8 cellular contexts compared by ENCODE assay signal in genomic region chr1:160768295-160768657, GRCh38. TPM values are rescaled to one million over a fixed set of nuclear protein-coding genes. Genes with fewer than 3 reads are reported as not detected.
A peak's percentile ranks its signal among the peaks of the same experiment; 100 is the strongest.
DNase-seq lines count a peak whose midpoint lies in the region; ATAC-seq and TF ChIP-seq lines count a peak whose summit lies in the region.

No MANE protein-coding gene starts in this region.

- H3K4me3 Mint-ChIP-seq in stimulated activated naive B cell treated with anti-CD40 and anti-IgM and Interleukin-4, amounts not matched to agents 10 μg/mL and 1 μg/mL and 100 μg/mL, for 72 hours, result peak overlapping the region; percentile 77 to 82

- DNase-seq in AG08396 (ENCODE audit: low spot score) (peak; percentile 40), T-helper 1 cell (peak; percentile 52 to 88 (median 76)), lung (ENCODE audit: low spot score) (no peak), prostate gland (ENCODE audit: low spot score) (no peak)
- DNase-seq in activated naive CD8-positive, alpha-beta T cell treated with anti-CD3 and anti-CD28 coated beads, Interleukin-2, amount 50 U/mL, for 16 hours (ENCODE audit: low read depth, low spot score), result peak; percentile 67
- peak; percentile 65 for DNase-seq in stimulated activated naive B cell treated with anti-CD40 and anti-IgM and Interleukin-4, amounts not matched to agents 10 μg/mL and 1 μg/mL and 100 μg/mL, for 72 hours

- intact Hi-C loops in prostate gland (cut with DNase I), result no loop called here

- H3K27ac Mint-ChIP-seq in stimulated activated naive B cell treated with anti-CD40 and anti-IgM and Interleukin-4, amounts not matched to agents 10 μg/mL and 1 μg/mL and 100 μg/mL, for 72 hours, result peak overlapping the region; percentile 96

- H3K4me3 ChIP-seq in lung, result no peak overlapping the region
- no peak overlapping the region for H3K4me3 ChIP-seq in prostate gland

- peak; percentile 53 for TF ChIP-seq CTCF in lung (IDR thresholded peaks at IDR 0.05; ENCODE audit: control extremely low read depth, extremely low read depth)
- TF ChIP-seq CTCF in prostate gland (IDR thresholded peaks at IDR 0.05), result peak in 1 of 4 experiments; percentile 35

- H3K4me1 Mint-ChIP-seq in stimulated activated naive B cell treated with anti-CD40 and anti-IgM and Interleukin-4, amounts not matched to agents 10 μg/mL and 1 μg/mL and 100 μg/mL, for 72 hours, result peaks cover 20 to 33% of the 10 kb centered on the region in 2 donors

- H3K9me3 ChIP-seq in lung (ENCODE audit: control insufficient read depth in 2 of 2, insufficient read depth in 1 of 2, low read length in 1 of 2) (no peaks in the 10 kb centered on the region), prostate gland (no peaks in the 10 kb centered on the region)

- H3K36me3 Mint-ChIP-seq in stimulated activated naive B cell treated with anti-CD40 and anti-IgM and Interleukin-4, amounts not matched to agents 10 μg/mL and 1 μg/mL and 100 μg/mL, for 72 hours, result peaks cover 15 to 26% of the 10 kb centered on the region in 2 donors

- no peaks in the 10 kb centered on the region for H3K36me3 ChIP-seq in lung (ENCODE audit: control insufficient read depth in 2 of 2, insufficient read depth in 2 of 2, low read length in 2 of 2)
- H3K36me3 ChIP-seq in prostate gland, result no peaks in the 10 kb centered on the region

- peak; percentile 65 for ATAC-seq in GM19025 (IDR thresholded peaks at IDR 0.05; ENCODE audit: low read depth, unreplicated experiment)
- ATAC-seq in HG03175 (IDR thresholded peaks at IDR 0.05; ENCODE audit: unreplicated experiment), result peak; percentile 88
- ATAC-seq in lung (ENCODE audit: insufficient read depth, low FRiP score), result no peak
- ATAC-seq in stimulated activated naive B cell treated with anti-CD40 and anti-IgM and Interleukin-4, amounts not matched to agents 10 μg/mL and 1 μg/mL and 100 μg/mL, for 72 hours (replicated peaks), result peak; percentile 93 to 97

- H3K27ac ChIP-seq in lung (ENCODE audit: low read depth in 1 of 2, low read length in 1 of 2) (no peak overlapping the region), prostate gland (no peak overlapping the region)

- H3K9me3 Mint-ChIP-seq in stimulated activated naive B cell treated with anti-CD40 and anti-IgM and Interleukin-4, amounts not matched to agents 10 μg/mL and 1 μg/mL and 100 μg/mL, for 72 hours, result peaks cover 0 to 3% of the 10 kb centered on the region in 2 donors

- H3K27me3 ChIP-seq in lung (ENCODE audit: control insufficient read depth, insufficient read depth), result no peaks in the 10 kb centered on the region
- no peaks in the 10 kb centered on the region for H3K27me3 ChIP-seq in prostate gland (replicated peaks; ENCODE audit: insufficient read depth)

- no peak for TF ChIP-seq POLR2A in prostate gland (IDR thresholded peaks at IDR 0.05)

- H3K27me3 Mint-ChIP-seq in stimulated activated naive B cell treated with anti-CD40 and anti-IgM and Interleukin-4, amounts not matched to agents 10 μg/mL and 1 μg/mL and 100 μg/mL, for 72 hours, result no peaks in the 10 kb centered on the region

- no peaks in the 10 kb centered on the region for H3K4me1 ChIP-seq in lung (ENCODE audit: control insufficient read depth in 2 of 2, insufficient read depth in 2 of 2, low read length in 2 of 2)
- no peaks in the 10 kb centered on the region for H3K4me1 ChIP-seq in prostate gland (replicated peaks)

RNA-seq across cellular contexts. Expression of gene LY9, which starts 27.7 kb away (rescaled TPM):
- total RNA-seq in lung, result 1 to 10 TPM; 1.3 to 3.4 TPM
- 1 to 10 TPM in 1 of 2 donors, under 1 TPM in 1; 0.94 to 1.5 TPM for polyA plus RNA-seq in lung
- total RNA-seq in prostate gland, result 1 to 10 TPM in 1 of 2 donors, under 1 TPM in 1; 0.46 to 1.7 TPM

RNA-seq across cellular contexts. Expression of gene SLAMF7, which starts 29.2 kb away (rescaled TPM):
- total RNA-seq in lung (10 to 100 TPM in 1 of 2 donors, 1 to 10 TPM in 1; 8.6 to 11.5 TPM), prostate gland (under 1 TPM; 0.14 to 0.51 TPM)
- polyA plus RNA-seq in lung, result 10 to 100 TPM in 1 of 2 donors, 1 to 10 TPM in 1; 4.6 to 69.4 TPM

RNA-seq across cellular contexts. Expression of gene CD48, which starts 56.7 kb away (rescaled TPM):
- total RNA-seq in lung (10 to 100 TPM; 17.6 to 33.6 TPM), prostate gland (1 to 10 TPM; 3.0 to 4.7 TPM)
- 100 to 1,000 TPM in 1 of 2 donors, 10 to 100 TPM in 1; 16.4 to 126 TPM for polyA plus RNA-seq in lung

Comparison
In these comparisons a context has a peak if more than half of its experiments do, and no peak if none do; other contexts are left out.
1. DNase-seq: peak in AG08396 (single experiment), T-helper 1 cell (5 of 5), activated naive CD8-positive, alpha-beta T cell treated with anti-CD3 and anti-CD28 coated beads, Interleukin-2, amount 50 U/mL, for 16 hours (single experiment) and stimulated activated naive B cell treated with anti-CD40 and anti-IgM and Interleukin-4, amounts not matched to agents 10 μg/mL and 1 μg/mL and 100 μg/mL, for 72 hours (single experiment); none in lung (single experiment) and prostate gland (single experiment).
2. RNA of gene SLAMF7, which starts 29.2 kb away (total RNA-seq): 8.6 to 11.5 TPM in lung; 0.14 to 0.51 TPM in prostate gland; every median in the first group is over 4 times any median in the second.